8 cellular contexts compared by ENCODE assay signal in genomic region chr7:32957326-32958045, GRCh38. TPM values are rescaled to one million over a fixed set of nuclear protein-coding genes. Genes with fewer than 3 reads are reported as not detected.
DNase-seq lines count a peak whose midpoint lies in the region; ATAC-seq, FAIRE-seq and TF ChIP-seq lines count a peak whose summit lies in the region.

TSS of gene FKBP9 (plus strand) at chr7:32957440. CDS start at chr7:32957574, 134 bp downstream.

- peak within 1 kb of the TSS; percentile 95 for H3K4me2 ChIP-seq in K562 (ENCODE audit: insufficient read depth, low read length)

- intact Hi-C loops in K562 (cut with micrococcal nuclease), result loop anchor here (5.0 kb wide), 1 partner anchor 105 kb away; the partner anchor contains the start of gene NT5C3A
- intact Hi-C loops in posterior vena cava (cut with DNase I), result no loop called here

- H3K27me3 ChIP-seq in NT2/D1 (ENCODE audit: insufficient read depth, insufficient read length) (peaks cover 48% of the 10 kb centered on the region), K562 (ENCODE audit: control insufficient read depth in 2 of 2, insufficient read depth in 2 of 2, low read length in 2 of 2) (no peaks in the 10 kb centered on the region)

- H3K9ac ChIP-seq in NT2/D1 (ENCODE audit: insufficient read length, low read depth) (peak within 1 kb of the TSS; percentile 91), K562 (ENCODE audit: insufficient read depth in 1 of 2, low read depth in 2 of 2, low read length in 2 of 2) (peak within 1 kb of the TSS; percentile 79 to 99)

- FAIRE-seq in K562 (lab: Jason Lieb, UNC), result no peak

- TF ChIP-seq RAD21 in K562 (CRISPR knock-in tag; conservative IDR thresholded peaks at IDR 0.05 in 1 of 2, IDR thresholded peaks at IDR 0.05 in 1 of 2), result no peak

- under 1% methylated on average over 29 of the region's 91 CpGs for WGBS in K562 (ENCODE audit: insufficient coverage, low coverage, missing lambda C conversion rate)

- H3K9me1 ChIP-seq in K562 (ENCODE audit: control insufficient read depth, insufficient read depth, low read length), result no peaks in the 10 kb centered on the region

- peak within 1 kb of the TSS; percentile 98 for H2AFZ ChIP-seq in K562 (ENCODE audit: low read depth, low read length)

- CTCF ChIA-PET in K562 (lab: Yijun Ruan, JAX; ENCODE audit: low intra/inter-chr PET ratio), result no interaction called here

- TSS peak; percentile 88 for BruUV-seq in K562 (replicated peaks; lab: Mats Ljungman, UMichigan)

- no peak for TF ChIP-seq EP300 in K562 (IDR thresholded peaks at IDR 0.05; ENCODE audit: low read length)

- H3K4me3 ChIP-seq in NT2/D1 (ENCODE audit: insufficient read length, low read depth), result peak within 1 kb of the TSS; percentile 97
- H3K4me3 ChIP-seq in K562, result peak within 1 kb of the TSS; percentile 90

- TF ChIP-seq POLR2A in K562 (conservative IDR thresholded peaks at IDR 0.05), result peak; percentile 70

- ATAC-seq in GM19463 (IDR thresholded peaks at IDR 0.05; ENCODE audit: unreplicated experiment) (peak; percentile 82), HG03520 (IDR thresholded peaks at IDR 0.05; ENCODE audit: unreplicated experiment) (peak; percentile 69), K562 (peak; percentile 95)

- H3K9me3 ChIP-seq in NT2/D1 (ENCODE audit: insufficient read depth, low read length) (no peaks in the 10 kb centered on the region), K562 (replicated peaks; ENCODE audit: control insufficient read depth, insufficient read depth, low read depth, low read length) (no peaks in the 10 kb centered on the region)

- no peak for TF ChIP-seq CTCF in K562 (IDR thresholded peaks at IDR 0.05 in 2 of 3, conservative IDR thresholded peaks at IDR 0.05 in 1 of 3; ENCODE audit: insufficient read depth in 2 of 3, low read depth in 1 of 3, low read length in 3 of 3)

- in situ Hi-C loops in K562 (cut with MboI), result no loop called here

- DNase-seq in ELF-1 (ENCODE audit: low read depth, low spot score), result peak; percentile 88
- no peak for DNase-seq in NT2/D1 (ENCODE audit: low read depth, low spot score)
- peak; percentile 86 to 95 (median 94) for DNase-seq in K562 (ENCODE audit: extremely low read depth in 1 of 4, low spot score in 3 of 4)
- peak; percentile 96 for DNase-seq in hepatic stellate cell (ENCODE audit: low spot score)
- DNase-seq in posterior vena cava (ENCODE audit: low spot score), result peak; percentile 97
- DNase-seq in central memory CD4-positive, alpha-beta T cell, result no peak

- POLR2A ChIA-PET in K562 (lab: Yijun Ruan, JAX), result interaction anchor here (0.6 to 3.1 kb wide), 7 partner anchors 11 to 1099 kb away, joined by 3 to 21 read pairs (median 3); partner anchors contain the start of gene LSM5

- H3K79me2 ChIP-seq in K562 (ENCODE audit: control insufficient read depth, insufficient read depth, low read length), result peaks cover 5% of the 10 kb centered on the region; the same call in 1 of the 3 replicates

- H3K4me1 ChIP-seq in NT2/D1 (ENCODE audit: insufficient read depth, insufficient read length), result no peaks in the 10 kb centered on the region
- H3K4me1 ChIP-seq in K562 (replicated peaks in 1 of 2; ENCODE audit: control insufficient read depth in 2 of 2, insufficient read depth in 2 of 2, low read length in 2 of 2), result peaks cover 4 to 22% of the 10 kb centered on the region in 2 experiments; a peak in 4 of 5 replicates

- H4K20me1 ChIP-seq in K562 (replicated peaks; ENCODE audit: control insufficient read depth, insufficient read depth, low read length), result no peaks in the 10 kb centered on the region

- H3K27ac ChIP-seq in K562 (ENCODE audit: extremely low read depth, low read depth, low read length), result peak within 1 kb of the TSS; percentile 70

- H3K36me3 ChIP-seq in NT2/D1 (ENCODE audit: insufficient read depth, insufficient read length, low read length) (no peaks in the 10 kb centered on the region), K562 (ENCODE audit: control insufficient read depth, insufficient read depth, low read length) (no peaks in the 10 kb centered on the region)

TF ChIP-seq in K562, 482 proteins besides CTCF, POLR2A, EP300 and RAD21 (continues in another document):
- TF ChIP-seq CBX2 (IDR thresholded peaks at IDR 0.05; ENCODE audit: insufficient read depth, low read length, poor library complexity, severe bottlenecking) (no peak), DMBX1 (CRISPR knock-in tag; IDR thresholded peaks at IDR 0.05; ENCODE audit: borderline replicate concordance) (0 out of 2 replicates have a peak, but pooled peaks have one; percentile 23), HDAC1 (IDR thresholded peaks at IDR 0.05) (peak in 1 of 2 experiments; percentile 47; a peak in 2 of 4 replicates), SRF (CRISPR knock-in tag; IDR thresholded peaks at IDR 0.05) (no peak; a peak in 1 of 4 replicates), POLR2AphosphoS5 (IDR thresholded peaks at IDR 0.05; ENCODE audit: control insufficient read depth, insufficient read depth, low read depth, low read length) (peak; percentile 31; the same call in 1 of the 2 replicates), HBP1 (CRISPR knock-in tag; IDR thresholded peaks at IDR 0.05) (no peak), NFRKB (IDR thresholded peaks at IDR 0.05; ENCODE audit: low read depth) (no peak), NR2C1 (IDR thresholded peaks at IDR 0.05) (no peak), NR2C1 (tag; IDR thresholded peaks at IDR 0.05) (no peak), ZNF57 (CRISPR knock-in tag; IDR thresholded peaks at IDR 0.05) (no peak), CHD2 (IDR thresholded peaks at IDR 0.05; ENCODE audit: low read depth, low read length) (no peak), ZNF12 (CRISPR knock-in tag; IDR thresholded peaks at IDR 0.05) (no peak), ZNF589 (CRISPR knock-in tag; IDR thresholded peaks at IDR 0.05; ENCODE audit: low read depth) (no peak), SREBF1 (IDR thresholded peaks at IDR 0.05; ENCODE audit: borderline replicate concordance, low read depth, low read length) (no peak), ZHX1 (conservative IDR thresholded peaks at IDR 0.05; ENCODE audit: low read length) (no peak), ZC3H4 (CRISPR knock-in tag; IDR thresholded peaks at IDR 0.05; ENCODE audit: borderline replicate concordance) (0 out of 2 replicates have a peak, but pooled peaks have one; percentile 44), CAMTA2 (CRISPR knock-in tag; conservative IDR thresholded peaks at IDR 0.05) (no peak), EGR1 (conservative IDR thresholded peaks at IDR 0.05) (no peak)

RNA-seq across cellular contexts. Expression of gene FKBP9, which starts in this region (rescaled TPM):
- total RNA-seq in K562 (2011; cell fraction: chromatin; rRNA removed; ENCODE audit: low replicate concordance), result 60.0 and 63.9 TPM in 2 replicates
- total RNA-seq in K562 (2011; cell fraction: nucleolus; rRNA removed), result 53.8 and 63.0 TPM in 2 replicates
- 56.3 and 59.8 TPM in 2 replicates for total RNA-seq in K562 (2011; cell fraction: nucleoplasm; rRNA removed)
- 14.4 and 18.6 TPM in 2 replicates for total RNA-seq in K562 (2014; rRNA removed)
- total RNA-seq in K562 (2014; rRNA removed; fragmentation: Illumina TruSeq; extraction: Trizol), result 18.8 and 19.2 TPM in 2 replicates
- 17.0 and 17.8 TPM in 2 replicates for total RNA-seq in K562 (2015; rRNA removed; fragmentation: Illumina TruSeq; extraction: Trizol)
- total RNA-seq in K562 (2021), result 23.7 and 27.2 TPM in 2 replicates
- polyA plus RNA-seq in K562 (2011; rRNA removed), result 15.9 and 18.6 TPM in 2 replicates
- 16.3 and 28.5 TPM in 2 replicates for polyA plus RNA-seq in K562 (2011; cell fraction: cytosol; rRNA removed)
- polyA plus RNA-seq in K562 (2011; cell fraction: nucleus; rRNA removed), result 17.6 and 26.7 TPM in 2 replicates
- 24.7 and 37.0 TPM in 2 replicates for polyA plus RNA-seq in K562 (2012)
- 15.8 and 16.7 TPM in 2 replicates for polyA plus RNA-seq in K562 (2014; fragmentation: Illumina TruSeq; extraction: Trizol)
- 1 to 10 TPM; 5.9 to 8.1 TPM for polyA plus RNA-seq in K562 (2014; fragmentation: Nextera tagmentation; extraction: Ambion mirVana)
- polyA plus RNA-seq in K562 (2014; rRNA removed), result 10.9 and 12.2 TPM in 2 replicates
- polyA minus RNA-seq in K562 (2011; rRNA and poly(A)+ RNA removed), result 55.7 and 77.7 TPM in 2 replicates
- polyA minus RNA-seq in K562 (2011; cell fraction: cytosol; rRNA and poly(A)+ RNA removed), result 11.5 and 28.3 TPM in 2 replicates
- 9.7 and 17.9 TPM in 2 replicates for polyA minus RNA-seq in K562 (2011; cell fraction: nucleus; rRNA and poly(A)+ RNA removed)
- 100 to 1,000 TPM; 129 to 163 TPM for total RNA-seq in posterior vena cava

Comparison
In these comparisons a context has a peak if more than half of its experiments do, and no peak if none do; other contexts are left out.
1. DNase-seq: peak in ELF-1 (single experiment), K562 (4 of 4), hepatic stellate cell (single experiment) and posterior vena cava (single experiment); none in NT2/D1 (single experiment) and central memory CD4-positive, alpha-beta T cell (single experiment).
2. Peak in every context shown above with its lines, with median percentiles within 50 percentile points of each other: ATAC-seq.